Comparison of ENCODE assay signal across 13 cellular contexts in the genomic region with DNA sequence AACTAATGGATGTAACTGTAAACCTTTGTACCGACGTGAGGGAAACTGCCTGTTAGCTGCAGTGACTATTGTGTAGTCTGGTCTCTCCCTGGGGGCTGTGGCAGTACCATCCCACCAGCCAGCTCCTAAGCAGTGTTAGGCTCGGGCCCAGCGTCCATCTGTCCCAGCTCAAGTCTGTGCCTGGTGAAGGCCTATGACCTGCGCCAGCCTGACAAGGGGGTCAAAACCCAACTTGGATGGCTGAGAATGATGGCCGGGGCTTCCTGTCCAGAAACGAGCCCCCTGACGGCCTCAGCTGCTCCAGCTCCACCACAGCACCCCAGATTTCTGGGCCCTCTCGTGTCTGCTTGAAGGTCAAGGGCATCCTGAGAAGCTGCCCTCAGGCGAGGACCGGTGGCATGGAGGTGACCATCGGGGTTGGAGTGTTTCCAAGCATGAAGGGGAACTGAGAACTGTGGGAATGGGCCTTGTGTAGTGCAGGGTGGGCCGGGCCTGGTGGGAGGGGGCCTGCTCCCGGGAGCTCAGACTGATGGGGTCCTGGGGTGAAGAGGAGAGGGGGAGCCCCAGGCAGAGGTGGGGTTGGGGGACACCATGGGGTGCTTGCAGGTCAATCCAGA. TPM values are rescaled to one million over a fixed set of nuclear protein-coding genes. Genes with fewer than 3 reads are reported as not detected.
A peak's percentile ranks its signal among the peaks of the same experiment; 100 is the strongest.
DNase-seq lines count a peak whose midpoint lies in the region; ATAC-seq and TF ChIP-seq lines count a peak whose summit lies in the region.
"Had no signal": no experiment of that assay in that cellular context is flagged by ENCODE, and none has a peak within 500 bp of the region (broad histone marks: within the 10 kb centered on the region; RNA-seq: fewer than 3 reads in every experiment).

No MANE protein-coding gene starts in this region.

- 0 out of 2 replicates have a peak overlapping the region, but pooled peaks have one; percentile 69 for H3K4me2 ChIP-seq in KMS-11

- ATAC-seq in CD4-positive, alpha-beta T cell (ENCODE audit: poor library complexity), result no peak
- peak; percentile 5 for ATAC-seq in left ventricle myocardium superior
- ATAC-seq: activated T-cell treated with anti-CD3 and anti-CD28 coated beads, Interleukin-2, amount 50 U/mL, for 4 hours had no signal

- H3K27me3 Mint-ChIP-seq in CD4-positive, alpha-beta T cell, result no peaks in the 10 kb centered on the region

- POLR2A ChIA-PET in CD4-positive, alpha-beta T cell (lab: Charles Lee), result interaction anchor here (0.6 to 1.2 kb wide), 5 partner anchors 11 to 178 kb away, joined by 3 to 5 read pairs (median 3); no protein-coding TSS in a partner anchor

- no peaks in the 10 kb centered on the region for H3K27me3 ChIP-seq in CD4-positive, alpha-beta T cell (ENCODE audit: control insufficient read depth, insufficient read depth, low read length)
- no peaks in the 10 kb centered on the region for H3K27me3 ChIP-seq in KMS-11 (ENCODE audit: insufficient read depth, low read depth)
- H3K27me3 ChIP-seq: SJSA1 had no signal

- peak overlapping the region; percentile 19; the same call in 1 of the 2 replicates for H3K9ac ChIP-seq in KMS-11

- no peaks in the 10 kb centered on the region for H3K36me3 Mint-ChIP-seq in CD4-positive, alpha-beta T cell (ENCODE audit: low read depth)

- H3K27ac Mint-ChIP-seq in CD4-positive, alpha-beta T cell, result peak overlapping the region; percentile 74

- H3K9me3 ChIP-seq in CD4-positive, alpha-beta T cell (ENCODE audit: control insufficient read depth, low read length), result no peaks in the 10 kb centered on the region
- H3K9me3 ChIP-seq: SJSA1 had no signal

- H3K36me3 ChIP-seq in KMS-11 (ENCODE audit: insufficient read depth), result no peaks in the 10 kb centered on the region
- H3K36me3 ChIP-seq: SJSA1 had no signal

- DNase-seq in CD4-positive, alpha-beta T cell, result no peak
- DNase-seq in left ventricle myocardium superior (no peak), posterior vena cava (ENCODE audit: low spot score) (peak; percentile 66), NCI-H748 (lab: John Stamatoyannopoulos, UW; ENCODE audit: unreplicated experiment) (no peak), ACHN (no peak), NCI-H2081 treated with DMSO at 0.1 percent for 48 hours (lab: John Stamatoyannopoulos, UW) (no peak), hepatic stellate cell (ENCODE audit: low spot score) (no peak)
- DNase-seq: activated T-cell treated with anti-CD3 and anti-CD28 coated beads, Interleukin-2, amount 50 U/mL, for 4 hours; NCI-H1694; NCI-H82 had no signal

- H3K4me3 Mint-ChIP-seq in CD4-positive, alpha-beta T cell, result no peak overlapping the region
- H3K4me3 Mint-ChIP-seq: activated T-cell treated with anti-CD3 and anti-CD28 coated beads, Interleukin-2, amount 50 U/mL, for 4 hours had no signal

- no peaks in the 10 kb centered on the region for H3K79me2 ChIP-seq in KMS-11 (ENCODE audit: insufficient read depth, low read depth)

- no peak for TF ChIP-seq CTCF in CD4-positive, alpha-beta T cell (IDR thresholded peaks at IDR 0.05)
- no peak for TF ChIP-seq CTCF in KMS-11 (conservative IDR thresholded peaks at IDR 0.05; ENCODE audit: low read depth, low read length)

- in situ Hi-C loops in ACHN (cut with HindIII; ENCODE audit: low pct_ligation_motif_present, low pct_unique_long_range_greater_than_20kb, low sequenced_read_pairs), result no loop called here

- H3K4me1 ChIP-seq in KMS-11 (ENCODE audit: low read depth, poor library complexity, severe bottlenecking), result peaks cover 21% of the 10 kb centered on the region

- CTCF ChIA-PET in CD4-positive, alpha-beta T cell (lab: Charles Lee), result interaction anchor here (2.4 to 3.1 kb wide), 2 partner anchors 18 to 19 kb away, joined by 10 to 12 read pairs; no protein-coding TSS in a partner anchor

- H3K4me1 Mint-ChIP-seq in CD4-positive, alpha-beta T cell (ENCODE audit: low read depth), result peaks cover 55% of the 10 kb centered on the region

- peak overlapping the region; percentile 83; the same call in 1 of the 2 replicates for H2AFZ ChIP-seq in KMS-11 (ENCODE audit: low read depth)

- H3K4me3 ChIP-seq in KMS-11 (IDR thresholded peaks at IDR 0.05; ENCODE audit: insufficient read depth, low read depth, low read length), result no peak overlapping the region
- H3K4me3 ChIP-seq: SJSA1 had no signal

- H3K27ac ChIP-seq in CD4-positive, alpha-beta T cell (ENCODE audit: low read depth, low read length), result no peak overlapping the region
- H3K27ac ChIP-seq in KMS-11, result peak overlapping the region; percentile 37; the same call in 1 of the 2 replicates
- H3K27ac ChIP-seq: SJSA1 had no signal

- no peaks in the 10 kb centered on the region for H4K20me1 ChIP-seq in KMS-11 (ENCODE audit: insufficient read depth)

- H3K9me3 Mint-ChIP-seq in CD4-positive, alpha-beta T cell, result no peaks in the 10 kb centered on the region
- H3K9me3 Mint-ChIP-seq: activated T-cell treated with anti-CD3 and anti-CD28 coated beads, Interleukin-2, amount 50 U/mL, for 4 hours had no signal

- intact Hi-C loops in CD4-positive, alpha-beta T cell (cut with DNase I, micrococcal nuclease), result no loop called here
- intact Hi-C loops in left ventricle myocardium superior (cut with micrococcal nuclease), result no loop called here
- intact Hi-C loops in posterior vena cava (cut with DNase I), result no loop called here

RNA-seq across cellular contexts. Expression of a gene that starts 14.3 kb away (rescaled TPM):
- 1 to 10 TPM; 4.9 to 5.9 TPM for total RNA-seq in CD4-positive, alpha-beta T cell
- 11.2 TPM for total RNA-seq in left ventricle myocardium superior
- total RNA-seq in posterior vena cava, result 10 to 100 TPM; 27.7 to 47.0 TPM
- total RNA-seq: lung microvascular endothelial cell, SJSA1 had no signal

RNA-seq across cellular contexts. Expression of a gene that starts 15.7 kb away (rescaled TPM):
- total RNA-seq in CD4-positive, alpha-beta T cell, result 10 to 100 TPM; 36.6 to 39.2 TPM
- 39.5 TPM for total RNA-seq in left ventricle myocardium superior
- total RNA-seq in posterior vena cava, result 10 to 100 TPM; 96.1 to 98.1 TPM

RNA-seq across cellular contexts. Expression of a gene that starts 33.6 kb away (rescaled TPM):
- 10 to 100 TPM; 51.3 to 59.5 TPM for total RNA-seq in CD4-positive, alpha-beta T cell
- total RNA-seq in left ventricle myocardium superior (180 TPM), posterior vena cava (100 to 1,000 TPM; 104 to 129 TPM)

RNA-seq across cellular contexts. Expression of a gene that starts 40.2 kb away (rescaled TPM):
- not detected for total RNA-seq in CD4-positive, alpha-beta T cell
- total RNA-seq in left ventricle myocardium superior, result 2,596 TPM
- total RNA-seq in posterior vena cava, result under 1 TPM; 0.19 to 0.37 TPM
- total RNA-seq: activated T-cell treated with anti-CD3 and anti-CD28 coated beads, Interleukin-2, amount 50 U/mL, for 4 hours; lung microvascular endothelial cell; SJSA1 had no signal

RNA-seq across cellular contexts. Expression of a gene that starts 56.3 kb away (rescaled TPM):
- total RNA-seq in CD4-positive, alpha-beta T cell, result under 1 TPM; 0.56 to 0.85 TPM
- total RNA-seq in left ventricle myocardium superior, result 6.3 TPM
- under 1 TPM; 0.33 to 0.69 TPM for total RNA-seq in posterior vena cava
